Comparison of ENCODE assay signal across 1 cellular context in the genomic region with DNA sequence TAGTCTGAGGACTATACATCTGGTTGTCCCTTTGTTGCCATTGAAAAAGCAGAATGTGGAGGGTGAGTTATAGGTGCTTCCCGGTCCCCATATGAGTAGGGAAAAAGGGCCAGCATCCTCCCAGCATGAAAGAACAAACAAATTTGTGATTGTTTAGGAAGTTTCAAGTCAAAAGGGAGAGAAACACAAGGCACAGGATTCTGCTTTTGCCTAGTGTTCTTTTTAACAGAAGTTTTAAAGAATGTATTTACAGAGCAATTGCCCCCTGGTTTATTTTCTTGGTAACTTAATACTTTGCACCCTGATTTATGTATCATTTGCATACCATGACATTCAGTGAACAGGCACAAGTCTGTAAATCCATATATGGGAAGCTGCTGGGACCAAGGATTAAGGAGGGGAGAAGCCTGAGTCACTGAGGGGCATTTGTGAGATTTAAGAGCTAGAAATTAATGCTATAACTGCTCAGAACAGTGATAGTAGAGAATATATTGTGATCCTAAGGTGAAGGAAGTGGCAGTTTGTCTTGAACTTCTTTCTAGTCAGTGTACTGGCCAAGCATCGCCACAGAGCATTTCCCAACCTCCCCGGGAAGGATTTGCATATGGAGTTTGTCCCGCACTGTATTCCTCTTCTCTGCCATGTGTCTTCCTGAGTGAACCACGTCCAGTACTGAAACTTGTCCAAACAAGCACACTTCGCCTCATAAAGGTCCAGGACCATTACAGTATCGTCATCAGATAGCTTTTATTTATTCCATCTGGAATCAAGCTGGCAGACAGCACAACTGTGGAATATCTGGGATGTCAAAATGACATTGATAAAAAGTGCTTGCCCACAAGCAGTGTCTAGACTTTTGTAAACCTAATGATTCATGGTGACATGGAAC.
TF ChIP-seq lines count a peak whose summit lies in the region.

No MANE protein-coding gene starts in this region.

TF ChIP-seq in HEK293, 187 proteins besides CTCF, POLR2A, EP300 and RAD21 (continued from another document):
- TF ChIP-seq ZNF341 (tag by site-specific recombination; IDR thresholded peaks at IDR 0.05; ENCODE audit: low read depth) (no peak), ZNF202 (tag by site-specific recombination; IDR thresholded peaks at IDR 0.05; ENCODE audit: borderline replicate concordance) (no peak), ZNF169 (tag by site-specific recombination; IDR thresholded peaks at IDR 0.05) (no peak), ZNF121 (tag by site-specific recombination; IDR thresholded peaks at IDR 0.05) (no peak), ZFP69B (tag by site-specific recombination; IDR thresholded peaks at IDR 0.05) (no peak), SETDB1 (IDR thresholded peaks at IDR 0.05; ENCODE audit: insufficient read length, low read length) (no peak)
- TF ChIP-seq, protein P1, sequence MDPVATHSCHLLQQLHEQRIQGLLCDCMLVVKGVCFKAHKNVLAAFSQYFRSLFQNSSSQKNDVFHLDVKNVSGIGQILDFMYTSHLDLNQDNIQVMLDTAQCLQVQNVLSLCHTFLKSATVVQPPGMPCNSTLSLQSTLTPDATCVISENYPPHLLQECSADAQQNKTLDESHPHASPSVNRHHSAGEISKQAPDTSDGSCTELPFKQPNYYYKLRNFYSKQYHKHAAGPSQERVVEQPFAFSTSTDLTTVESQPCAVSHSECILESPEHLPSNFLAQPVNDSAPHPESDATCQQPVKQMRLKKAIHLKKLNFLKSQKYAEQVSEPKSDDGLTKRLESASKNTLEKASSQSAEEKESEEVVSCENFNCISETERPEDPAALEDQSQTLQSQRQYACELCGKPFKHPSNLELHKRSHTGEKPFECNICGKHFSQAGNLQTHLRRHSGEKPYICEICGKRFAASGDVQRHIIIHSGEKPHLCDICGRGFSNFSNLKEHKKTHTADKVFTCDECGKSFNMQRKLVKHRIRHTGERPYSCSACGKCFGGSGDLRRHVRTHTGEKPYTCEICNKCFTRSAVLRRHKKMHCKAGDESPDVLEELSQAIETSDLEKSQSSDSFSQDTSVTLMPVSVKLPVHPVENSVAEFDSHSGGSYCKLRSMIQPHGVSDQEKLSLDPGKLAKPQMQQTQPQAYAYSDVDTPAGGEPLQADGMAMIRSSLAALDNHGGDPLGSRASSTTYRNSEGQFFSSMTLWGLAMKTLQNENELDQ (tag by site-specific recombination; IDR thresholded peaks at IDR 0.05; ENCODE audit: low read depth), result no peak
TF ChIP-seq in HEK293: peak in this region for 10.
